In the genomic region with DNA sequence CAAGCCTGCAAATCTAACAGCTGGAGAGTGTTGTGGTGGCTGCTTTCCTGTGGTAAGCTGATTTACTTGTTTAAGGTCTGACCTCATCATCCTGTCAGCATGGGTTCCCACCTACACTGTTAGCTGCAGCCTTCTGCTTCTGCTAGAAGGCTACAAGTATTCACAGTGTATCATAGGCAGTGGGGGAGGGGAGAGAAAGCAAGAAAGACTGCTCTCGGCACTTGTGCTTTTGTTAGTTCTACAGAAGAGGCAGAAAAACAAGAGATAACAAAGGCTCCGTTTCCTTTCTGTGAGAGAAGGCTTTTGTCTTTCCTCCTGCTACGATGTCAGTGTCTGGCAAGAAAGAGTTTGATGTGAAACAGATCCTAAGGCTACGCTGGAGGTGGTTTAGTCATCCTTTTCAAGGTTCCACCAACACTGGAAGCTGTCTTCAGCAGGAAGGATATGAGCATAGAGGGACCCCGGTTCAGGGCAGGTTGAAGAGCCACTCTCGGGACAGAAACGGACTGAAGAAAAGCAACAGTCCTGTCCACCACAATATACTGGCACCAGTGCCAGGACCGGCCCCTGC, we compare ENCODE assay signal across 8 cellular contexts. TPM values are rescaled to one million over a fixed set of nuclear protein-coding genes. Genes with fewer than 3 reads are reported as not detected.
DNase-seq lines count a peak whose midpoint lies in the region; ATAC-seq and TF ChIP-seq lines count a peak whose summit lies in the region.

Gene KLHL4, plus strand, starts transcription at position 232 of the 571 bp plus-strand sequence. Its CDS starts 92 bp downstream, at position 324.

- no peaks in the 10 kb centered on the region for H3K36me3 Mint-ChIP-seq in activated naive CD4-positive, alpha-beta T cell treated with anti-CD3 and anti-CD28 coated beads for 36 hours (ENCODE audit: low read depth)

- in situ Hi-C loops in astrocyte of the spinal cord (cut with HindIII; ENCODE audit: low sequenced_read_pairs), result no loop called here
- in situ Hi-C loops in GM13977 (cut with MboI; ENCODE audit: low pct_unique_long_range_greater_than_20kb, low sequenced_read_pairs, unreplicated experiment), result no loop called here

- no peak for ATAC-seq in thoracic aorta (ENCODE audit: insufficient number of reproducible peaks, low FRiP score, low read depth)
- no peak for ATAC-seq in HG02981 (IDR thresholded peaks at IDR 0.05; ENCODE audit: unreplicated experiment)

- no peaks in the 10 kb centered on the region for H3K9me3 ChIP-seq in thoracic aorta

- H3K27ac ChIP-seq in thoracic aorta, result peak within 1 kb of the TSS in 1 of 2 donors; percentile 35

- H3K36me3 ChIP-seq in kidney epithelial cell (ENCODE audit: control insufficient read depth, insufficient read depth, low read length) (no peaks in the 10 kb centered on the region), thoracic aorta (no peaks in the 10 kb centered on the region)

- no peaks in the 10 kb centered on the region for H3K27me3 ChIP-seq in kidney epithelial cell (ENCODE audit: control insufficient read depth, insufficient read depth, low read length)
- no peaks in the 10 kb centered on the region for H3K27me3 ChIP-seq in thoracic aorta (replicated peaks; ENCODE audit: insufficient read depth)

- CTCF ChIA-PET in activated naive CD4-positive, alpha-beta T cell treated with anti-CD3 and anti-CD28 coated beads for 36 hours (lab: Charles Lee), result no interaction called here

- no peak for TF ChIP-seq CTCF in astrocyte of the spinal cord (IDR thresholded peaks at IDR 0.05; ENCODE audit: low read depth, low read length)
- TF ChIP-seq CTCF in kidney epithelial cell (IDR thresholded peaks at IDR 0.05; ENCODE audit: insufficient read depth, low read length, poor library complexity, severe bottlenecking), result no peak
- TF ChIP-seq CTCF in thoracic aorta (IDR thresholded peaks at IDR 0.05), result no peak
- TF ChIP-seq CTCF in GM13977 (IDR thresholded peaks at IDR 0.05; ENCODE audit: extremely low read depth, insufficient read depth, missing control alignments), result no peak

- no peaks in the 10 kb centered on the region for H3K27me3 Mint-ChIP-seq in activated naive CD4-positive, alpha-beta T cell treated with anti-CD3 and anti-CD28 coated beads for 36 hours (ENCODE audit: low read depth)

- H3K4me3 ChIP-seq in astrocyte of the spinal cord (ENCODE audit: low read depth, low read length), result peak within 1 kb of the TSS; percentile 64
- peak within 1 kb of the TSS; percentile 42 for H3K4me3 ChIP-seq in kidney epithelial cell (ENCODE audit: low read depth, low read length)
- H3K4me3 ChIP-seq in thoracic aorta, result peak within 1 kb of the TSS; percentile 67

- H3K4me3 Mint-ChIP-seq in activated naive CD4-positive, alpha-beta T cell treated with anti-CD3 and anti-CD28 coated beads for 36 hours, result no peak within 1 kb of the TSS

- peaks cover 0 to 6% of the 10 kb centered on the region in 2 donors for H3K4me1 ChIP-seq in thoracic aorta (ENCODE audit: control insufficient read depth in 1 of 2, low read depth in 2 of 2)

- intact Hi-C loops in activated naive CD4-positive, alpha-beta T cell treated with anti-CD3 and anti-CD28 coated beads for 36 hours (cut with micrococcal nuclease), result no loop called here

- DNase-seq in NK-92 treated with Interleukin-12 subunit alpha and Interleukin-12 subunit beta, amount 100 ng/mL, for 24 hours (lab: John Stamatoyannopoulos, UW), result peak; percentile 0
- DNase-seq in NK-92 (lab: John Stamatoyannopoulos, UW; ENCODE audit: unreplicated experiment), result no peak
- peak; percentile 96 for DNase-seq in astrocyte of the spinal cord (ENCODE audit: low read depth, low spot score)
- peak; percentile 79 for DNase-seq in kidney epithelial cell (ENCODE audit: low read depth)
- no peak for DNase-seq in thoracic aorta (ENCODE audit: low spot score)
- no peak for DNase-seq in GM13977 (ENCODE audit: low spot score)
- DNase-seq in activated naive CD4-positive, alpha-beta T cell treated with anti-CD3 and anti-CD28 coated beads for 36 hours, result no peak

- H3K27ac Mint-ChIP-seq in activated naive CD4-positive, alpha-beta T cell treated with anti-CD3 and anti-CD28 coated beads for 36 hours, result no peak within 1 kb of the TSS

- H3K4me1 Mint-ChIP-seq in activated naive CD4-positive, alpha-beta T cell treated with anti-CD3 and anti-CD28 coated beads for 36 hours (ENCODE audit: low read depth), result no peaks in the 10 kb centered on the region

- H3K9me3 Mint-ChIP-seq in activated naive CD4-positive, alpha-beta T cell treated with anti-CD3 and anti-CD28 coated beads for 36 hours, result no peaks in the 10 kb centered on the region

RNA-seq across cellular contexts. Expression of gene KLHL4, which starts in this region (rescaled TPM):
- 0.68 and 1.1 TPM in 2 replicates for total RNA-seq in kidney epithelial cell
- total RNA-seq in thoracic aorta, result under 1 TPM; 0.56 to 0.95 TPM
- not detected for total RNA-seq in activated naive CD4-positive, alpha-beta T cell treated with anti-CD3 and anti-CD28 coated beads for 36 hours

Comparison
In these comparisons a context has a peak if more than half of its experiments do, and no peak if none do; other contexts are left out.
1. DNase-seq: peak in NK-92 treated with Interleukin-12 subunit alpha and Interleukin-12 subunit beta, amount 100 ng/mL, for 24 hours (single experiment), astrocyte of the spinal cord (single experiment) and kidney epithelial cell (single experiment); none in NK-92 (single experiment), thoracic aorta (single experiment), GM13977 (single experiment) and activated naive CD4-positive, alpha-beta T cell treated with anti-CD3 and anti-CD28 coated beads for 36 hours (single experiment).
2. Peak in every context shown above with its lines, with median percentiles within 50 percentile points of each other: H3K4me3 ChIP-seq.